20 cellular contexts compared by ENCODE assay signal in genomic region chr9:107332883-107333282, GRCh38. TPM values are rescaled to one million over a fixed set of nuclear protein-coding genes. Genes with fewer than 3 reads are reported as not detected.
DNase-seq lines count a peak whose midpoint lies in the region; ATAC-seq, FAIRE-seq and TF ChIP-seq lines count a peak whose summit lies in the region.
"Had no signal": no experiment of that assay in that cellular context is flagged by ENCODE, and none has a peak within 500 bp of the region (broad histone marks: within the 10 kb centered on the region; RNA-seq: fewer than 3 reads in every experiment).

No MANE protein-coding gene starts in this region.

- intact Hi-C loops in Caco-2 (cut with micrococcal nuclease; ENCODE audit: unreplicated experiment): no loop called here
- intact Hi-C loops in dendritic cell treated with granulocyte-macrophage colony-stimulating factor and Interleukin-4, amounts not matched to agents 40 ng/mL and 50 ng/mL, for 4 days (cut with micrococcal nuclease): no loop called here

- CTCF ChIA-PET in Caco-2 (lab: Charles Lee): no interaction called here

- H3K27ac Mint-ChIP-seq in activated naive CD4-positive, alpha-beta T cell treated with anti-CD3 and anti-CD28 coated beads, Interleukin-2, amount 50 U/mL, for 24 hours: peak overlapping the region; percentile 19
- H3K27ac Mint-ChIP-seq in Caco-2 (ENCODE audit: unreplicated experiment): peak overlapping the region; percentile 46
- peak overlapping the region; percentile 17 for H3K27ac Mint-ChIP-seq in dendritic cell treated with granulocyte-macrophage colony-stimulating factor and Interleukin-4, amounts not matched to agents 40 ng/mL and 50 ng/mL, for 4 days
- peak overlapping the region; percentile 48 for H3K27ac Mint-ChIP-seq in stimulated activated effector memory CD8-positive, alpha-beta T cell treated with anti-CD3 and anti-CD28 coated beads, Interleukin-12 subunit alpha, Interleukin-12 subunit beta, amount 100 ng/mL, for 72 hours

- H3K4me3 ChIP-seq in Caco-2 (ENCODE audit: low read depth, low read length): no peak overlapping the region
- H3K4me3 ChIP-seq: BLaER1 treated with 17β-estradiol and CSF1 and Interleukin-3, amounts not matched to agents 10 nM and 100 nM; K562 had no signal

- no peak for ATAC-seq in stimulated activated effector memory CD8-positive, alpha-beta T cell treated with anti-CD3 and anti-CD28 coated beads, Interleukin-12 subunit alpha, Interleukin-12 subunit beta, amount 100 ng/mL, for 72 hours
- ATAC-seq in HG02642 (IDR thresholded peaks at IDR 0.05; ENCODE audit: poor library complexity, unreplicated experiment): no peak
- no peak for ATAC-seq in GM18867 (IDR thresholded peaks at IDR 0.05; ENCODE audit: unreplicated experiment)
- ATAC-seq: K562 had no signal

- H3K4me1 Mint-ChIP-seq in activated naive CD4-positive, alpha-beta T cell treated with anti-CD3 and anti-CD28 coated beads, Interleukin-2, amount 50 U/mL, for 24 hours: no peaks in the 10 kb centered on the region
- H3K4me1 Mint-ChIP-seq in Caco-2 (ENCODE audit: low read depth, unreplicated experiment): no peaks in the 10 kb centered on the region
- H3K4me1 Mint-ChIP-seq in dendritic cell treated with granulocyte-macrophage colony-stimulating factor and Interleukin-4, amounts not matched to agents 40 ng/mL and 50 ng/mL, for 4 days (ENCODE audit: low read depth): peaks cover 74% of the 10 kb centered on the region
- H3K4me1 Mint-ChIP-seq in stimulated activated effector memory CD8-positive, alpha-beta T cell treated with anti-CD3 and anti-CD28 coated beads, Interleukin-12 subunit alpha, Interleukin-12 subunit beta, amount 100 ng/mL, for 72 hours: peaks cover under 1% of the 10 kb centered on the region

- H3K4me1 ChIP-seq in Caco-2: no peaks in the 10 kb centered on the region

- no peak for FAIRE-seq in urothelium cell line (lab: Jason Lieb, UNC)
- FAIRE-seq: A204.1, GM12892, K562 had no signal

- no peak overlapping the region for H3K4me3 Mint-ChIP-seq in activated naive CD4-positive, alpha-beta T cell treated with anti-CD3 and anti-CD28 coated beads, Interleukin-2, amount 50 U/mL, for 24 hours
- H3K4me3 Mint-ChIP-seq in Caco-2 (ENCODE audit: unreplicated experiment): peak overlapping the region; percentile 2
- no peak overlapping the region for H3K4me3 Mint-ChIP-seq in dendritic cell treated with granulocyte-macrophage colony-stimulating factor and Interleukin-4, amounts not matched to agents 40 ng/mL and 50 ng/mL, for 4 days
- no peak overlapping the region for H3K4me3 Mint-ChIP-seq in stimulated activated effector memory CD8-positive, alpha-beta T cell treated with anti-CD3 and anti-CD28 coated beads, Interleukin-12 subunit alpha, Interleukin-12 subunit beta, amount 100 ng/mL, for 72 hours

- POLR2A ChIA-PET in Caco-2 (lab: Charles Lee): no interaction called here

- H3K9me3 Mint-ChIP-seq in activated naive CD4-positive, alpha-beta T cell treated with anti-CD3 and anti-CD28 coated beads, Interleukin-2, amount 50 U/mL, for 24 hours: no peaks in the 10 kb centered on the region
- H3K9me3 Mint-ChIP-seq in Caco-2 (ENCODE audit: unreplicated experiment): no peaks in the 10 kb centered on the region
- H3K9me3 Mint-ChIP-seq in dendritic cell treated with granulocyte-macrophage colony-stimulating factor and Interleukin-4, amounts not matched to agents 40 ng/mL and 50 ng/mL, for 4 days: no peaks in the 10 kb centered on the region
- H3K9me3 Mint-ChIP-seq in stimulated activated effector memory CD8-positive, alpha-beta T cell treated with anti-CD3 and anti-CD28 coated beads, Interleukin-12 subunit alpha, Interleukin-12 subunit beta, amount 100 ng/mL, for 72 hours: no peaks in the 10 kb centered on the region

- TF ChIP-seq CTCF in Caco-2 (IDR thresholded peaks at IDR 0.05; ENCODE audit: insufficient read depth in 1 of 2, low read depth in 1 of 2, low read length in 1 of 2, severe bottlenecking in 1 of 2, unreplicated experiment in 1 of 2): no peak

- H3K9me3 ChIP-seq in Caco-2: no peaks in the 10 kb centered on the region
- H3K9me3 ChIP-seq: BLaER1 treated with 17β-estradiol and CSF1 and Interleukin-3, amounts not matched to agents 10 nM and 100 nM had no signal

- no TSS peak for BruUV-seq in Caco-2 (replicated peaks; lab: Mats Ljungman, UMichigan)

- peaks cover 23% of the 10 kb centered on the region for H3K36me3 Mint-ChIP-seq in activated naive CD4-positive, alpha-beta T cell treated with anti-CD3 and anti-CD28 coated beads, Interleukin-2, amount 50 U/mL, for 24 hours
- H3K36me3 Mint-ChIP-seq in Caco-2 (ENCODE audit: insufficient read depth, unreplicated experiment): peaks cover 100% of the 10 kb centered on the region
- peaks cover 98% of the 10 kb centered on the region for H3K36me3 Mint-ChIP-seq in dendritic cell treated with granulocyte-macrophage colony-stimulating factor and Interleukin-4, amounts not matched to agents 40 ng/mL and 50 ng/mL, for 4 days (ENCODE audit: low read depth)
- H3K36me3 Mint-ChIP-seq in stimulated activated effector memory CD8-positive, alpha-beta T cell treated with anti-CD3 and anti-CD28 coated beads, Interleukin-12 subunit alpha, Interleukin-12 subunit beta, amount 100 ng/mL, for 72 hours: peaks cover 96% of the 10 kb centered on the region

- H3K27me3 ChIP-seq in Caco-2 (replicated peaks; ENCODE audit: control insufficient read depth, insufficient read depth, low read length): no peaks in the 10 kb centered on the region
- H3K27me3 ChIP-seq: BLaER1 treated with 17β-estradiol and CSF1 and Interleukin-3, amounts not matched to agents 10 nM and 100 nM had no signal

- no peaks in the 10 kb centered on the region for H3K27me3 Mint-ChIP-seq in activated naive CD4-positive, alpha-beta T cell treated with anti-CD3 and anti-CD28 coated beads, Interleukin-2, amount 50 U/mL, for 24 hours
- H3K27me3 Mint-ChIP-seq in Caco-2 (ENCODE audit: insufficient read depth, unreplicated experiment): no peaks in the 10 kb centered on the region
- H3K27me3 Mint-ChIP-seq in dendritic cell treated with granulocyte-macrophage colony-stimulating factor and Interleukin-4, amounts not matched to agents 40 ng/mL and 50 ng/mL, for 4 days: no peaks in the 10 kb centered on the region

- DNase-seq in activated naive CD4-positive, alpha-beta T cell treated with anti-CD3 and anti-CD28 coated beads, Interleukin-2, amount 50 U/mL, for 16 hours: no peak
- DNase-seq in Caco-2 (no peak), urothelium cell line (ENCODE audit: low spot score) (no peak)
- no peak for DNase-seq in stimulated activated effector memory CD8-positive, alpha-beta T cell treated with anti-CD3 and anti-CD28 coated beads, Interleukin-12 subunit alpha, Interleukin-12 subunit beta, amount 100 ng/mL, for 72 hours (ENCODE audit: low spot score in 2 of 2)
- DNase-seq: DMS153, GOT3, MV-4-11, NCI-H1436, NCI-H2029, NCI-H2171, NCI-H446, RPMI8226 had no signal

- H3K36me3 ChIP-seq in Caco-2 (ENCODE audit: control insufficient read depth, insufficient read depth, low read length): peaks cover 1% of the 10 kb centered on the region; the same call in 1 of the 2 replicates

RNA-seq across cellular contexts. Expression of gene RAD23B, which starts 49.8 kb away (rescaled TPM):
- total RNA-seq in Caco-2 (2022): 188 TPM in 2 replicates
